Comparison of ENCODE assay signal across 27 cellular contexts in the genomic region with DNA sequence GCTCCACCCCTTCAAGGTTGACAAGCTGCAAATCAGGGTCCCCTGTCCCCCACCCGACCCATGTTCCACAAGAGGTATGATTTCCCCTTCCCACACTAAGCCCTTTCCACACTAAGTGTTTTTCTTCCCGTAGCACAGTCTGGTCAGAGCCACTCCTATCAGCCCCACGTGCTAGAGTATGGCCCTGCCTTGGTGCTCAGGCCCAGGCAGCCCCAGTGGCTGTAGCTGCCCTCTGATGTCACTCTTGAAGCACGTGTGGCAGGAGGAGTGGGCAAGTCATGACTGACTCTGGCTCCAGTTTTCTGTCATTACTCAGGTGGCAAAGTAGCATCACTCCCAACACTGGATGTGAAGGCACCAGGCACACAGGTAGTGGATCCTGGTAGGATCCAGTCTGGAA.
"Had no signal": no experiment of that assay in that cellular context is flagged by ENCODE, and none has a peak within 500 bp of the region (broad histone marks: within the 10 kb centered on the region; RNA-seq: fewer than 3 reads in every experiment).

No MANE protein-coding gene starts in this region.

- H3K27ac Mint-ChIP-seq: memory B cell, natural killer cell had no signal

- H3K27me3 Mint-ChIP-seq: memory B cell, type B pancreatic cell had no signal

- H3K9me3 ChIP-seq: esophagus squamous epithelium, heart right ventricle, prostate gland, right atrium auricular region, testis, tibial artery had no signal

- H3K36me3 Mint-ChIP-seq: natural killer cell had no signal

- H3K4me3 Mint-ChIP-seq: memory B cell, natural killer cell, type B pancreatic cell had no signal

- H3K27ac ChIP-seq: prostate gland, testis, tibial artery had no signal

- H3K4me3 ChIP-seq: esophagus squamous epithelium, heart right ventricle, lung, prostate gland, right atrium auricular region, smooth muscle cell, testis, tibial artery had no signal

- FAIRE-seq: colon, endothelial cell of umbilical vein, islet of Langerhans had no signal

- H3K36me3 ChIP-seq: prostate gland, right atrium auricular region had no signal

- DNase-seq: dermis blood vessel endothelial cell; effector memory CD4-positive, alpha-beta T cell; esophagus squamous epithelium; foreskin melanocyte; glutamatergic neuron; heart right ventricle; hippocampal formation; left cardiac atrium; natural killer cell; stimulated activated CD4-positive, alpha-beta T cell treated with anti-CD3 and anti-CD28 coated beads, Interleukin-12 subunit alpha, Interleukin-12 subunit beta, amount 100 ng/mL, for 4 hours; stimulated activated CD4-positive, alpha-beta T cell treated with anti-CD3 and anti-CD28 coated beads, Interleukin-1b, Interleukin-23, amount 100 ng/mL, for 48 hours; stimulated activated CD4-positive, alpha-beta T cell treated with anti-CD3 and anti-CD28 coated beads, Interleukin-4, amount 100 ng/mL, for 1 hour; stimulated activated CD8-positive, alpha-beta memory T cell treated with anti-CD3 and anti-CD28 coated beads, Interleukin-4, amount 100 ng/mL, for 48 hours; stimulated activated naive CD4-positive, alpha-beta T cell treated with Interleukin-2 at 50 U/mL for 16 hours; substantia nigra; testis; tibial artery had no signal

- H3K9me3 Mint-ChIP-seq: memory B cell, natural killer cell, type B pancreatic cell had no signal

- H3K4me1 Mint-ChIP-seq: memory B cell, natural killer cell had no signal

- H3K27me3 ChIP-seq: esophagus squamous epithelium, heart right ventricle, right atrium auricular region, testis, tibial artery had no signal

- ATAC-seq: natural killer cell, sciatic nerve had no signal

- H3K4me1 ChIP-seq: prostate gland, testis, tibial artery had no signal
